Comparison of ENCODE assay signal across 30 cellular contexts in genomic region chr7:156989766-156990535, GRCh38. TPM values are rescaled to one million over a fixed set of nuclear protein-coding genes. Genes with fewer than 3 reads are reported as not detected.
"Had no signal": no experiment of that assay in that cellular context is flagged by ENCODE, and none has a peak within 500 bp of the region (broad histone marks: within the 10 kb centered on the region; RNA-seq: fewer than 3 reads in every experiment).

No MANE protein-coding gene starts in this region.

- ATAC-seq: activated naive CD4-positive, alpha-beta T cell treated with anti-CD3 and anti-CD28 coated beads, Interleukin-2, amount 50 U/mL, for 72 hours; activated naive CD8-positive, alpha-beta T cell treated with anti-CD3 and anti-CD28 coated beads, Interleukin-2, amount 50 U/mL, for 24 hours; activated T-cell treated with anti-CD3 and anti-CD28 coated beads, Interleukin-2, amount 50 U/mL, for 4 hours; Panc1; T-helper 17 cell had no signal

- H3K27ac ChIP-seq: ascending aorta, SJCRH30 had no signal

- H3K36me3 ChIP-seq: ascending aorta, SJCRH30 had no signal

- H3K27me3 ChIP-seq: ascending aorta had no signal

- H3K4me1 ChIP-seq: ascending aorta had no signal

- H3K4me3 ChIP-seq: ascending aorta, SJCRH30 had no signal

- H3K9me3 ChIP-seq: ascending aorta, SJCRH30 had no signal

- DNase-seq: activated B cell treated with CpG ODN at 0.5 μM for 24 hours; activated CD4-positive, alpha-beta memory T cell treated with anti-CD3 and anti-CD28 coated beads for 36 hours; activated CD4-positive, alpha-beta T cell treated with anti-CD3 and anti-CD28 coated beads for 1 hour; activated CD4-positive, alpha-beta T cell treated with anti-CD3 and anti-CD28 coated beads, Interleukin-2, amount 10 ng/mL, durations not matched to agents 7 days and 5 days; activated effector memory CD4-positive, alpha-beta T cell treated with anti-CD3 and anti-CD28 coated beads, Interleukin-2, amount 50 U/mL, for 16 hours; activated naive CD4-positive, alpha-beta T cell treated with Interleukin-2 at 50 U/mL for 16 hours; activated naive CD8-positive, alpha-beta T cell treated with anti-CD3 and anti-CD28 coated beads, Interleukin-2, amount 50 U/mL, for 24 hours; activated T-cell treated with anti-CD3 and anti-CD28 coated beads, Interleukin-2, amount 50 U/mL, for 4 hours; amniotic stem cell; Kasumi-1; KBM-7; NCI-H146; NCI-H187 treated with DMSO at 0.1 percent for 48 hours; NCI-H2081 treated with DMSO at 0.1 percent for 48 hours; NCI-H2171 treated with DMSO at 0.1 percent for 48 hours; NCI-H345; NCI-H510A; NCI-H526 treated with DMSO at 0.1 percent for 48 hours; NCI-H82; NK-92 treated with Interleukin-12 subunit alpha and Interleukin-12 subunit beta, amount 100 ng/mL, for 24 hours; OCI-M1; Right ventricle myocardium superior; RPMI8226; SJCRH30; T-helper 17 cell; T-helper 9 cell had no signal

RNA-seq across cellular contexts. Expression of gene MNX1, which starts 20.5 kb away (rescaled TPM):
- total RNA-seq: activated B cell treated with CpG ODN at 0.5 μM for 24 hours; activated CD4-positive, alpha-beta memory T cell treated with anti-CD3 and anti-CD28 coated beads for 36 hours; activated CD4-positive, alpha-beta T cell treated with anti-CD3 and anti-CD28 coated beads, Interleukin-2, amount 10 ng/mL, durations not matched to agents 7 days and 5 days; activated CD8-positive, alpha-beta memory T cell treated with anti-CD3 and anti-CD28 coated beads for 36 hours; activated T-cell treated with anti-CD3 and anti-CD28 coated beads, Interleukin-2, amount 50 U/mL, for 4 hours; ascending aorta; Right ventricle myocardium superior had no signal
